In the genomic region with DNA sequence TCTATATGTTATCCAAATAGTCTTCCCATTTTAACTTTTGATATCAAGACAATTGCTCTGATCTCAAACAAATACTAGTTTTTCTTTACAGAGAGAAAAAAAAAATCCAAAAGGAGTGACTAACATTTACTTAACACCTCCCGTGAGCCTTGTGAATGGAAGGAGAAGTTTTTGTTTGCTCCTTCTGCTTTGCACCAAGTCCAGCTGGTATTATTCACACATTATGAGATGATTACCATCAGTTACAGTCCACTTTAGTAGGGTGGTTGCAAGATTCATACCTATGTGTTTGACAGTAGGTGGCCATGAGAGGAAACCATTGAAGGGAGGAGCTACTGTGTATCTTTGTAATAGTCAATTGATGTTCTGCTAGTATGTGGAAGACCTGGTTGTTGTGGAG, we compare ENCODE assay signal across 7 cellular contexts.
"Had no signal": no experiment of that assay in that cellular context is flagged by ENCODE, and none has a peak within 500 bp of the region (broad histone marks: within the 10 kb centered on the region; RNA-seq: fewer than 3 reads in every experiment).

No MANE protein-coding gene starts in this region.

- H3K4me3 ChIP-seq: K562 had no signal

- ATAC-seq: HepG2, K562 had no signal

- FAIRE-seq: HepG2, HTR-8/SVneo, K562 had no signal

- H3K27ac ChIP-seq: HL-60 had no signal

- DNase-seq: IMR-90, KBM-7, KG1 had no signal
